In the genomic region with DNA sequence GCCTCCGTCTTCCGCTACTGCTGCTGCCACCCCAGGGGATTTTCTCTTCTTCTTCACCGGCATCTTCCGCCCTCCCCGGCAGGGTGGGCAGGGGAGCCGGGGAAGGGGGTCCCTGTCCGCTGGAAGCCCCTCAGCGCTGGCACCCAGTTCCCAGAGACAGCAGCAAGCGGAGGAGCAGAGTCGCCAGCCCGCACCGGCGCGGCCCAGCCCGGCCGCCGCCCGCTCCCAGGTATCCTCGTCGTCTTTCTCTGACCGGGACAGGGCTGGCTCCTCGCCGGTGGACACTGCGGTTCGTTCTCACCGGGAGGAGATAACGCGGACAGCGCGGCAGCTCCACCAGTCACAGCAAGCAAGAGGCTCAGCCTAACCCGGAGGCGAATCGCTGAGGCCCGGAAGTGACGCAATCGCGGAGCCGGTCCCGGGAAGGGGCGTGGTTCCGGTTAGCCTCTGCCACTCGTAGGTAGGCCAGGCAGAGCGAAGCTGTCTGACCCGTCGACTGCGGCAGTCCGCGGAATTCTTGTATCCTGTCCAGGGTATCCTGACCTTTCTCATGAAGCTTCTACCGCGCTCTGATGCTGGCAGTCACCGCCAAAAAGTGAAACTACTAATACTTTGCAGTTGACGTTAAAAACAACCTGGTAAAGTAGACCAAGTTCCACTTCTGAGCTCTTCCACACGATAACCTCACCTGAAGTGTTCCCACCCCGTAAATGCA, we compare ENCODE assay signal across 1 cellular context.
TF ChIP-seq lines count a peak whose summit lies in the region.

TSS of gene DCUN1D5 (minus strand) at position 351 of the 715 bp plus-strand sequence. CDS start at position 63, 288 bp downstream.

TF ChIP-seq in K562, 482 proteins besides CTCF, POLR2A, EP300 and RAD21 (continued from another document and continues in another):
- TF ChIP-seq TSHZ1 (CRISPR knock-in tag; IDR thresholded peaks at IDR 0.05) (no peak), UBTF (IDR thresholded peaks at IDR 0.05; ENCODE audit: borderline replicate concordance in 1 of 2, low read depth in 2 of 2, low read length in 2 of 2) (peak; percentile 60 to 94; a peak in 3 of 4 replicates), NEUROD1 (IDR thresholded peaks at IDR 0.05; ENCODE audit: borderline replicate concordance, low read depth, low read length, partially characterized antibody) (no peak), ZNF583 (CRISPR knock-in tag; IDR thresholded peaks at IDR 0.05) (no peak), KDM1A (IDR thresholded peaks at IDR 0.05) (no peak), SRSF3 (IDR thresholded peaks at IDR 0.05; ENCODE audit: insufficient read depth, low read length) (no peak), NR0B1 (IDR thresholded peaks at IDR 0.05; ENCODE audit: partially characterized antibody) (no peak), POLR3G (IDR thresholded peaks at IDR 0.05; ENCODE audit: extremely low read depth, insufficient read length, insufficient replicate concordance) (no peak), GABPB2 (CRISPR knock-in tag; conservative IDR thresholded peaks at IDR 0.05) (no peak), IFI16 (CRISPR knock-in tag; IDR thresholded peaks at IDR 0.05) (no peak), RFX1 (IDR thresholded peaks at IDR 0.05) (no peak), ZMIZ1 (IDR thresholded peaks at IDR 0.05; ENCODE audit: low read depth in 2 of 2, low read length in 2 of 2) (no peak), ZNF12 (CRISPR knock-in tag; IDR thresholded peaks at IDR 0.05) (no peak), PATZ1 (CRISPR knock-in tag; IDR thresholded peaks at IDR 0.05; ENCODE audit: borderline replicate concordance) (no peak), SAFB (IDR thresholded peaks at IDR 0.05; ENCODE audit: borderline replicate concordance, low read depth, low read length) (no peak), BDP1 (IDR thresholded peaks at IDR 0.05; ENCODE audit: insufficient read depth, insufficient read length) (no peak), ZNF584 (CRISPR knock-in tag; IDR thresholded peaks at IDR 0.05; ENCODE audit: low read depth) (no peak), ZNF449 (CRISPR knock-in tag; IDR thresholded peaks at IDR 0.05) (no peak), PURB (CRISPR knock-in tag; IDR thresholded peaks at IDR 0.05; ENCODE audit: low read depth) (no peak), HMG20B (CRISPR knock-in tag; IDR thresholded peaks at IDR 0.05) (no peak), TAF15 (IDR thresholded peaks at IDR 0.05; ENCODE audit: low read depth, low read length) (no peak), SLC30A9 (CRISPR knock-in tag; IDR thresholded peaks at IDR 0.05) (no peak), CBFA2T3 (IDR thresholded peaks at IDR 0.05) (no peak), PCBP1 (IDR thresholded peaks at IDR 0.05; ENCODE audit: low read depth, low read length, poor library complexity, severe bottlenecking) (peak; percentile 35), DMBX1 (CRISPR knock-in tag; IDR thresholded peaks at IDR 0.05; ENCODE audit: borderline replicate concordance) (no peak), ZNF354B (CRISPR knock-in tag; IDR thresholded peaks at IDR 0.05) (no peak), MBD2 (IDR thresholded peaks at IDR 0.05; ENCODE audit: borderline replicate concordance, low read depth) (peak; percentile 74; the same call in 1 of the 2 replicates), TRIM25 (IDR thresholded peaks at IDR 0.05; ENCODE audit: borderline replicate concordance) (no peak), CSDE1 (IDR thresholded peaks at IDR 0.05) (no peak)
- TF ChIP-seq, protein P1, sequence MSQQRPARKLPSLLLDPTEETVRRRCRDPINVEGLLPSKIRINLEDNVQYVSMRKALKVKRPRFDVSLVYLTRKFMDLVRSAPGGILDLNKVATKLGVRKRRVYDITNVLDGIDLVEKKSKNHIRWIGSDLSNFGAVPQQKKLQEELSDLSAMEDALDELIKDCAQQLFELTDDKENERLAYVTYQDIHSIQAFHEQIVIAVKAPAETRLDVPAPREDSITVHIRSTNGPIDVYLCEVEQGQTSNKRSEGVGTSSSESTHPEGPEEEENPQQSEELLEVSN (IDR thresholded peaks at IDR 0.05; ENCODE audit: borderline replicate concordance in 1 of 2, extremely low read depth in 1 of 2, insufficient read depth in 1 of 2, insufficient read length in 1 of 2, low read depth in 1 of 2, low read length in 1 of 2, poor library complexity in 1 of 2, severe bottlenecking in 1 of 2) = peak; percentile 59 to 67
- TF ChIP-seq, protein P2, sequence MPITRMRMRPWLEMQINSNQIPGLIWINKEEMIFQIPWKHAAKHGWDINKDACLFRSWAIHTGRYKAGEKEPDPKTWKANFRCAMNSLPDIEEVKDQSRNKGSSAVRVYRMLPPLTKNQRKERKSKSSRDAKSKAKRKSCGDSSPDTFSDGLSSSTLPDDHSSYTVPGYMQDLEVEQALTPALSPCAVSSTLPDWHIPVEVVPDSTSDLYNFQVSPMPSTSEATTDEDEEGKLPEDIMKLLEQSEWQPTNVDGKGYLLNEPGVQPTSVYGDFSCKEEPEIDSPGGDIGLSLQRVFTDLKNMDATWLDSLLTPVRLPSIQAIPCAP (CRISPR knock-in tag; IDR thresholded peaks at IDR 0.05; ENCODE audit: borderline replicate concordance) = no peak
- TF ChIP-seq, protein P3, sequence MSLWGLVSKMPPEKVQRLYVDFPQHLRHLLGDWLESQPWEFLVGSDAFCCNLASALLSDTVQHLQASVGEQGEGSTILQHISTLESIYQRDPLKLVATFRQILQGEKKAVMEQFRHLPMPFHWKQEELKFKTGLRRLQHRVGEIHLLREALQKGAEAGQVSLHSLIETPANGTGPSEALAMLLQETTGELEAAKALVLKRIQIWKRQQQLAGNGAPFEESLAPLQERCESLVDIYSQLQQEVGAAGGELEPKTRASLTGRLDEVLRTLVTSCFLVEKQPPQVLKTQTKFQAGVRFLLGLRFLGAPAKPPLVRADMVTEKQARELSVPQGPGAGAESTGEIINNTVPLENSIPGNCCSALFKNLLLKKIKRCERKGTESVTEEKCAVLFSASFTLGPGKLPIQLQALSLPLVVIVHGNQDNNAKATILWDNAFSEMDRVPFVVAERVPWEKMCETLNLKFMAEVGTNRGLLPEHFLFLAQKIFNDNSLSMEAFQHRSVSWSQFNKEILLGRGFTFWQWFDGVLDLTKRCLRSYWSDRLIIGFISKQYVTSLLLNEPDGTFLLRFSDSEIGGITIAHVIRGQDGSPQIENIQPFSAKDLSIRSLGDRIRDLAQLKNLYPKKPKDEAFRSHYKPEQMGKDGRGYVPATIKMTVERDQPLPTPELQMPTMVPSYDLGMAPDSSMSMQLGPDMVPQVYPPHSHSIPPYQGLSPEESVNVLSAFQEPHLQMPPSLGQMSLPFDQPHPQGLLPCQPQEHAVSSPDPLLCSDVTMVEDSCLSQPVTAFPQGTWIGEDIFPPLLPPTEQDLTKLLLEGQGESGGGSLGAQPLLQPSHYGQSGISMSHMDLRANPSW (CRISPR knock-in tag; IDR thresholded peaks at IDR 0.05) = no peak
